12 cellular contexts compared by ENCODE assay signal in the genomic region with DNA sequence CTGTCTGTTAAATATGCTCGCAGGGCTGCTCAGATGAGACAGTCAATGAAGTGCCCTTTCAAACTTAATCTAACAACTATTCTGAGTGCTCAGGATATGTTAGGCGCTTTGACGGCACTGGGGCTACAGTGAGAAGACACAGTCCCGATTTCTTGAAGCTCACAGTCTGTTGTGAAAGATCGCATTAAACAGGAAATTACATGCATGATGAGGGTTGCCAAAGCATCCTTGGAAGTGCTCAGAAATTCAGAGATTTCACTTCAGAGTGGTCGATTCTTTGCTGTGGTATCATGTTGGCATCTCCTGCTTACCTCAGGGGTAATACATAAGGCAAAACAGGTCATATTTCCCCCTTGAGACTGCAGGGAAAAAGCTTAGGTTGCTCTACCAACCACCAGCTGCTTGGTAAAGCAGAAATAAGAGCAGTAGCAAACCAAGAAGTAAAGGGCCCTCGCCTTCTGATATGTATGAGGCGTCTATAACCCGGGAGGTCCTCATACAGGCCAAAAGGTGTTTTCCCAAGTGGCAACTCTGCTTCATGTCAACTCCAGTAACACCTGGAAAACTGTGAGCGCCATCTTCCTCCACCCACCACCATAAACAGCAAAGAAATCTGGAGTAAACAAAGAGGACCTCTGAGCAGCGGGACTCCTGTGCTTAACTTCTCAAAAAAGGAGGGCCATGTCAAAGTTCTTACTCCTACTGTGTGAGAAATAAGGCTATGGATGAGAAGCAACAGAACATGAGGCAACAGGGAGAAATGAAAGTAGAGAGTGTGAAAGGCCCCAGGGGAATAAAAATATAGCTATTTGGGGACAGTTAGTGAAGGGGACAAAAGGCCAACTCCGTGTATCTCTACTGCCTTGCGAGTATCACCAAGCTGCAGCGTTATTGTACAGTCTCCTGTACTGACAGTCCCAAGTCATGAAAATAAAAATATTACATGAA.
DNase-seq lines count a peak whose midpoint lies in the region; TF ChIP-seq lines count a peak whose summit lies in the region.
"Had no signal": no experiment of that assay in that cellular context is flagged by ENCODE, and none has a peak within 500 bp of the region (broad histone marks: within the 10 kb centered on the region; RNA-seq: fewer than 3 reads in every experiment).

No MANE protein-coding gene starts in this region.

- H3K27ac ChIP-seq in muscle layer of colon (ENCODE audit: low read depth, low read length), result peak overlapping the region; percentile 28
- peak overlapping the region in 1 of 2 donors; percentile 45 for H3K27ac ChIP-seq in coronary artery
- H3K27ac ChIP-seq: right lobe of liver, SJSA1 had no signal

- H3K27ac Mint-ChIP-seq in brain (peak overlapping the region in 4 of 5 experiments; percentile 74 to 99 (median 86)), type B pancreatic cell (peak overlapping the region; percentile 23)

- DNase-seq in SIG-M5 treated with dmso at 0.1 percent for 504 hours (lab: John Stamatoyannopoulos, UW; ENCODE audit: unreplicated experiment) (peak; percentile 50), SIG-M5 (lab: John Stamatoyannopoulos, UW) (no peak), type B pancreatic cell (ENCODE audit: extremely low spot score, unreplicated experiment) (no peak), cardiac septum (ENCODE audit: low spot score) (no peak), coronary artery (ENCODE audit: low spot score) (no peak)
- DNase-seq in activated CD4-positive, alpha-beta T cell treated with anti-CD3 and anti-CD28 coated beads for 48 hours, result no peak
- DNase-seq: adrenal gland, foreskin melanocyte, right lobe of liver had no signal

- H3K9me3 Mint-ChIP-seq in brain (no peaks in the 10 kb centered on the region), type B pancreatic cell (no peaks in the 10 kb centered on the region)

- H3K4me1 Mint-ChIP-seq in brain, result peaks cover 76% of the 10 kb centered on the region
- H3K4me1 Mint-ChIP-seq in type B pancreatic cell (ENCODE audit: unreplicated experiment), result peaks cover 40% of the 10 kb centered on the region

- H3K27me3 ChIP-seq in muscle layer of colon (ENCODE audit: control insufficient read depth in 1 of 2, insufficient read depth in 2 of 2, low read length in 2 of 2), result no peaks in the 10 kb centered on the region
- H3K27me3 ChIP-seq: adrenal gland, right lobe of liver, SJSA1 had no signal

- peak overlapping the region in 2 of 5 experiments; percentile 16 to 33 for H3K4me3 Mint-ChIP-seq in brain
- H3K4me3 Mint-ChIP-seq in type B pancreatic cell, result no peak overlapping the region

- no peak for TF ChIP-seq CTCF in brain (conservative IDR thresholded peaks at IDR 0.05)
- no peak for TF ChIP-seq CTCF in type B pancreatic cell (conservative IDR thresholded peaks at IDR 0.05)
- TF ChIP-seq CTCF in coronary artery (IDR thresholded peaks at IDR 0.05), result no peak

- H3K36me3 ChIP-seq in muscle layer of colon (ENCODE audit: insufficient read depth, low read length), result no peaks in the 10 kb centered on the region
- H3K36me3 ChIP-seq: adrenal gland, right lobe of liver, SJSA1 had no signal

- H3K36me3 Mint-ChIP-seq in brain (no peaks in the 10 kb centered on the region), type B pancreatic cell (no peaks in the 10 kb centered on the region)

- H3K4me1 ChIP-seq in muscle layer of colon (ENCODE audit: insufficient read depth, low read length), result peaks cover 67% of the 10 kb centered on the region
- H3K4me1 ChIP-seq: right lobe of liver had no signal

- H3K27me3 Mint-ChIP-seq in brain (no peaks in the 10 kb centered on the region), type B pancreatic cell (no peaks in the 10 kb centered on the region)

- no peak overlapping the region for H3K9ac ChIP-seq in muscle layer of colon (ENCODE audit: low read length)

- H3K9me3 ChIP-seq in muscle layer of colon (ENCODE audit: low read length), result no peaks in the 10 kb centered on the region
- H3K9me3 ChIP-seq: adrenal gland, right lobe of liver, SJSA1 had no signal

- no peak overlapping the region for H3K4me3 ChIP-seq in muscle layer of colon (ENCODE audit: low read depth in 1 of 2, low read length in 2 of 2)
- no peak overlapping the region for H3K4me3 ChIP-seq in coronary artery
- H3K4me3 ChIP-seq: adrenal gland, right lobe of liver, SJSA1 had no signal

- intact Hi-C loops in cardiac septum (cut with DNase I), result no loop called here
